In genomic region chr4:103425406-103425805, GRCh38 we compare ENCODE assay signal across 25 cellular contexts.
A peak's percentile ranks its signal among the peaks of the same experiment; 100 is the strongest.
DNase-seq lines count a peak whose midpoint lies in the region; ATAC-seq and TF ChIP-seq lines count a peak whose summit lies in the region.
"Had no signal": no experiment of that assay in that cellular context is flagged by ENCODE, and none has a peak within 500 bp of the region (broad histone marks: within the 10 kb centered on the region; RNA-seq: fewer than 3 reads in every experiment).

No MANE protein-coding gene starts in this region.

- H3K14ac ChIP-seq in mesenchymal stem cell (ENCODE audit: low read length in 2 of 2): no peak overlapping the region

- H3K27ac ChIP-seq in body of pancreas (no peak overlapping the region), mesenchymal stem cell (ENCODE audit: low read length, poor library complexity, severe bottlenecking) (no peak overlapping the region)
- H3K27ac ChIP-seq: gastroesophageal sphincter, hepatocyte, ovary had no signal

- intact Hi-C loops in body of pancreas (cut with DNase I): no loop called here

- H2AFZ ChIP-seq in mesenchymal stem cell (ENCODE audit: low read depth, low read length): no peak overlapping the region
- H2AFZ ChIP-seq: hepatocyte had no signal

- H3K27me3 ChIP-seq in body of pancreas (no peaks in the 10 kb centered on the region), mesenchymal stem cell (ENCODE audit: control insufficient read depth in 1 of 2, insufficient read depth in 1 of 2, low read length in 2 of 2) (no peaks in the 10 kb centered on the region)
- H3K27me3 ChIP-seq: gastroesophageal sphincter, hepatocyte, ovary had no signal

- H3K4me1 Mint-ChIP-seq in activated CD8-positive, alpha-beta T cell treated with anti-CD3 and anti-CD28 coated beads, Interleukin-2, amount 10 ng/mL, durations not matched to agents 7 days and 5 days (ENCODE audit: low read depth): no peaks in the 10 kb centered on the region
- H3K4me1 Mint-ChIP-seq: activated naive CD4-positive, alpha-beta T cell treated with anti-CD3 and anti-CD28 coated beads, Interleukin-2, amount 10 ng/mL, durations not matched to agents 7 days and 5 days; CD4-positive, CD25-positive, alpha-beta regulatory T cell; immature natural killer cell; memory B cell; stimulated activated naive B cell treated with anti-CD40 and anti-IgM and Interleukin-4, amounts not matched to agents 10 μg/mL and 1 μg/mL and 100 μg/mL, for 72 hours had no signal

- H2AK5ac ChIP-seq in mesenchymal stem cell (ENCODE audit: low read length, severe bottlenecking): peak overlapping the region; percentile 14

- no peak overlapping the region for H3K9ac ChIP-seq in mesenchymal stem cell (ENCODE audit: low read length)

- POLR2A ChIA-PET in activated CD8-positive, alpha-beta T cell treated with anti-CD3 and anti-CD28 coated beads, Interleukin-2, amount 10 ng/mL, durations not matched to agents 7 days and 5 days (lab: Charles Lee): no interaction called here

- H3K18ac ChIP-seq in mesenchymal stem cell (ENCODE audit: low read depth in 1 of 2, low read length in 2 of 2): no peak overlapping the region

- no peaks in the 10 kb centered on the region for H3K27me3 Mint-ChIP-seq in activated CD8-positive, alpha-beta T cell treated with anti-CD3 and anti-CD28 coated beads, Interleukin-2, amount 10 ng/mL, durations not matched to agents 7 days and 5 days (ENCODE audit: low read depth)
- H3K27me3 Mint-ChIP-seq: activated naive CD4-positive, alpha-beta T cell treated with anti-CD3 and anti-CD28 coated beads, Interleukin-2, amount 10 ng/mL, durations not matched to agents 7 days and 5 days; CD4-positive, CD25-positive, alpha-beta regulatory T cell; memory B cell; stimulated activated naive B cell treated with anti-CD40 and anti-IgM and Interleukin-4, amounts not matched to agents 10 μg/mL and 1 μg/mL and 100 μg/mL, for 72 hours had no signal

- CTCF ChIA-PET in activated CD8-positive, alpha-beta T cell treated with anti-CD3 and anti-CD28 coated beads, Interleukin-2, amount 10 ng/mL, durations not matched to agents 7 days and 5 days (lab: Charles Lee): no interaction called here

- H3K23ac ChIP-seq in mesenchymal stem cell (ENCODE audit: low read length in 2 of 2): no peak overlapping the region

- H2BK12ac ChIP-seq in mesenchymal stem cell (ENCODE audit: low read length in 2 of 2): no peak overlapping the region

- H3K4me3 ChIP-seq in body of pancreas (no peak overlapping the region), mesenchymal stem cell (ENCODE audit: insufficient read depth in 1 of 2, low read depth in 1 of 2, low read length in 2 of 2) (no peak overlapping the region)
- H3K4me3 ChIP-seq: gastroesophageal sphincter, hepatocyte, ovary had no signal

- no peak overlapping the region for H3K4me2 ChIP-seq in mesenchymal stem cell (ENCODE audit: low read length, poor library complexity, severe bottlenecking)

- DNase-seq in DMS53 (lab: John Stamatoyannopoulos, UW): peak; percentile 50
- peak; percentile 4 for DNase-seq in HuH-7.5 (ENCODE audit: low spot score)
- no peak for DNase-seq in body of pancreas
- no peak for DNase-seq in mesenchymal stem cell
- no peak for DNase-seq in activated CD8-positive, alpha-beta T cell treated with anti-CD3 and anti-CD28 coated beads, Interleukin-2, amount 10 ng/mL, durations not matched to agents 7 days and 5 days
- DNase-seq in stimulated activated CD4-positive, alpha-beta T cell treated with anti-CD3 and anti-CD28 coated beads, Interleukin-1b, Interleukin-23, amount 100 ng/mL, for 48 hours: no peak
- DNase-seq: activated CD8-positive, alpha-beta T cell treated with anti-CD3 and anti-CD28 coated beads for 36 hours; activated naive CD4-positive, alpha-beta T cell treated with anti-CD3 and anti-CD28 coated beads, Interleukin-2, amount 10 ng/mL, durations not matched to agents 7 days and 5 days; CD4-positive, CD25-positive, alpha-beta regulatory T cell; immature natural killer cell; IMR-90; left colon; NCI-H1436 treated with DMSO at 0.1 percent for 48 hours; NCI-H2171; NCI-H524; ovary; stimulated activated CD4-positive, alpha-beta T cell treated with anti-CD3 and anti-CD28 coated beads, Interleukin-15, amount 100 ng/mL, for 24 hours; stimulated activated naive B cell treated with anti-CD40 and anti-IgM and Interleukin-4, amounts not matched to agents 10 μg/mL and 1 μg/mL and 100 μg/mL, for 72 hours had no signal

- no peaks in the 10 kb centered on the region for H3K79me1 ChIP-seq in mesenchymal stem cell (replicated peaks; ENCODE audit: low read length, poor library complexity, severe bottlenecking)

- H2BK15ac ChIP-seq in mesenchymal stem cell (ENCODE audit: low read depth, poor library complexity, severe bottlenecking): no peak overlapping the region

- H2BK120ac ChIP-seq in mesenchymal stem cell (ENCODE audit: low read depth, low read length): no peak overlapping the region

- H3K36me3 ChIP-seq in body of pancreas (replicated peaks in 1 of 2; ENCODE audit: insufficient read depth in 1 of 2, low read depth in 2 of 2): no peaks in the 10 kb centered on the region
- H3K36me3 ChIP-seq in mesenchymal stem cell (ENCODE audit: control insufficient read depth in 1 of 2, insufficient read depth in 2 of 2, low read depth in 1 of 2, low read length in 2 of 2): no peaks in the 10 kb centered on the region
- H3K36me3 ChIP-seq: gastroesophageal sphincter, ovary had no signal

- TF ChIP-seq CTCF in body of pancreas (IDR thresholded peaks at IDR 0.05): no peak

- no peak overlapping the region for H3K4ac ChIP-seq in mesenchymal stem cell (ENCODE audit: low read depth in 1 of 2, low read length in 2 of 2)

- TF ChIP-seq POLR2A in body of pancreas (IDR thresholded peaks at IDR 0.05): no peak

- H3K36me3 Mint-ChIP-seq in activated CD8-positive, alpha-beta T cell treated with anti-CD3 and anti-CD28 coated beads, Interleukin-2, amount 10 ng/mL, durations not matched to agents 7 days and 5 days (ENCODE audit: low read depth): no peaks in the 10 kb centered on the region
- H3K36me3 Mint-ChIP-seq: activated naive CD4-positive, alpha-beta T cell treated with anti-CD3 and anti-CD28 coated beads, Interleukin-2, amount 10 ng/mL, durations not matched to agents 7 days and 5 days; CD4-positive, CD25-positive, alpha-beta regulatory T cell; immature natural killer cell; memory B cell; stimulated activated naive B cell treated with anti-CD40 and anti-IgM and Interleukin-4, amounts not matched to agents 10 μg/mL and 1 μg/mL and 100 μg/mL, for 72 hours; type B pancreatic cell had no signal

- no peaks in the 10 kb centered on the region for H3K9me3 Mint-ChIP-seq in activated CD8-positive, alpha-beta T cell treated with anti-CD3 and anti-CD28 coated beads, Interleukin-2, amount 10 ng/mL, durations not matched to agents 7 days and 5 days (ENCODE audit: insufficient read depth)
- H3K9me3 Mint-ChIP-seq: activated CD8-positive, alpha-beta T cell treated with anti-CD3 and anti-CD28 coated beads for 36 hours; activated naive CD4-positive, alpha-beta T cell treated with anti-CD3 and anti-CD28 coated beads, Interleukin-2, amount 10 ng/mL, durations not matched to agents 7 days and 5 days; stimulated activated naive B cell treated with anti-CD40 and anti-IgM and Interleukin-4, amounts not matched to agents 10 μg/mL and 1 μg/mL and 100 μg/mL, for 72 hours; type B pancreatic cell had no signal

- H3K9me3 ChIP-seq in body of pancreas (no peaks in the 10 kb centered on the region), mesenchymal stem cell (ENCODE audit: control insufficient read depth, low read length) (peaks cover 4% of the 10 kb centered on the region)
- H3K9me3 ChIP-seq: gastroesophageal sphincter, ovary had no signal

- no peak overlapping the region for H2BK5ac ChIP-seq in mesenchymal stem cell (ENCODE audit: low read depth, low read length, poor library complexity, severe bottlenecking)

- 40 to 48% methylated on average over 1 of the region's 1 CpG for WGBS in body of pancreas, 2 donors
- 97% methylated on average over 1 of the region's 1 CpG for WGBS in mesenchymal stem cell

- peaks cover 10% of the 10 kb centered on the region for H3K4me1 ChIP-seq in body of pancreas
- H3K4me1 ChIP-seq in mesenchymal stem cell (ENCODE audit: control insufficient read depth, insufficient read depth, low read depth, low read length): no peaks in the 10 kb centered on the region
- H3K4me1 ChIP-seq: gastroesophageal sphincter had no signal

- no peak overlapping the region for H3K27ac Mint-ChIP-seq in activated CD8-positive, alpha-beta T cell treated with anti-CD3 and anti-CD28 coated beads, Interleukin-2, amount 10 ng/mL, durations not matched to agents 7 days and 5 days
- H3K27ac Mint-ChIP-seq: activated CD8-positive, alpha-beta T cell treated with anti-CD3 and anti-CD28 coated beads for 36 hours; activated naive CD4-positive, alpha-beta T cell treated with anti-CD3 and anti-CD28 coated beads, Interleukin-2, amount 10 ng/mL, durations not matched to agents 7 days and 5 days; CD4-positive, CD25-positive, alpha-beta regulatory T cell; immature natural killer cell; memory B cell; stimulated activated naive B cell treated with anti-CD40 and anti-IgM and Interleukin-4, amounts not matched to agents 10 μg/mL and 1 μg/mL and 100 μg/mL, for 72 hours; type B pancreatic cell had no signal

- no peak overlapping the region for H4K8ac ChIP-seq in mesenchymal stem cell (ENCODE audit: low read length)

- H4K91ac ChIP-seq in mesenchymal stem cell (ENCODE audit: low read length): no peak overlapping the region

- ATAC-seq in body of pancreas (peak; percentile 12), GM18873 (IDR thresholded peaks at IDR 0.05; ENCODE audit: low FRiP score, unreplicated experiment) (no peak)
- ATAC-seq in activated CD8-positive, alpha-beta T cell treated with anti-CD3 and anti-CD28 coated beads, Interleukin-2, amount 10 ng/mL, durations not matched to agents 7 days and 5 days: no peak
- ATAC-seq: activated CD8-positive, alpha-beta T cell treated with anti-CD3 and anti-CD28 coated beads for 36 hours; gastroesophageal sphincter; HCT116; left colon; Right ventricle myocardium inferior; stimulated activated naive B cell treated with anti-CD40 and anti-IgM and Interleukin-4, amounts not matched to agents 10 μg/mL and 1 μg/mL and 100 μg/mL, for 72 hours had no signal

- H3K4me3 Mint-ChIP-seq in activated CD8-positive, alpha-beta T cell treated with anti-CD3 and anti-CD28 coated beads, Interleukin-2, amount 10 ng/mL, durations not matched to agents 7 days and 5 days: no peak overlapping the region
- H3K4me3 Mint-ChIP-seq: activated CD8-positive, alpha-beta T cell treated with anti-CD3 and anti-CD28 coated beads for 36 hours; activated naive CD4-positive, alpha-beta T cell treated with anti-CD3 and anti-CD28 coated beads, Interleukin-2, amount 10 ng/mL, durations not matched to agents 7 days and 5 days; CD4-positive, CD25-positive, alpha-beta regulatory T cell; immature natural killer cell; memory B cell; stimulated activated naive B cell treated with anti-CD40 and anti-IgM and Interleukin-4, amounts not matched to agents 10 μg/mL and 1 μg/mL and 100 μg/mL, for 72 hours; type B pancreatic cell had no signal

Comparison
In these comparisons a context has a peak if more than half of its experiments do, and no peak if none do; other contexts are left out.
1. DNase-seq: peak in DMS53 (single experiment) and HuH-7.5 (single experiment); none in body of pancreas (0 of 4), mesenchymal stem cell (single experiment), activated CD8-positive, alpha-beta T cell treated with anti-CD3 and anti-CD28 coated beads, Interleukin-2, amount 10 ng/mL, durations not matched to agents 7 days and 5 days (single experiment) and stimulated activated CD4-positive, alpha-beta T cell treated with anti-CD3 and anti-CD28 coated beads, Interleukin-1b, Interleukin-23, amount 100 ng/mL, for 48 hours (single experiment).